In genomic region chr11:45725776-45726606, GRCh38 we compare ENCODE assay signal across 29 cellular contexts.
DNase-seq lines count a peak whose midpoint lies in the region; TF ChIP-seq lines count a peak whose summit lies in the region.
"Had no signal": no experiment of that assay in that cellular context is flagged by ENCODE, and none has a peak within 500 bp of the region (broad histone marks: within the 10 kb centered on the region; RNA-seq: fewer than 3 reads in every experiment).

No MANE protein-coding gene starts in this region.

- no peaks in the 10 kb centered on the region for H3K36me3 Mint-ChIP-seq in activated CD4-positive, alpha-beta memory T cell treated with anti-CD3 and anti-CD28 coated beads for 36 hours
- H3K36me3 Mint-ChIP-seq in activated CD4-positive, alpha-beta memory T cell treated with anti-CD3 and anti-CD28 coated beads, Interleukin-2, amount 10 ng/mL, durations not matched to agents 7 days and 5 days (ENCODE audit: low read depth): no peaks in the 10 kb centered on the region
- H3K36me3 Mint-ChIP-seq: activated naive CD4-positive, alpha-beta T cell treated with anti-CD3 and anti-CD28 coated beads, Interleukin-2, amount 10 ng/mL, durations not matched to agents 7 days and 5 days; naive thymus-derived CD8-positive, alpha-beta T cell; type B pancreatic cell had no signal

- peak overlapping the region; percentile 74 for H3K27ac ChIP-seq in cingulate gyrus (ENCODE audit: low read depth, low read length)
- H3K27ac ChIP-seq in temporal lobe (ENCODE audit: low read depth, low read length): peak overlapping the region; percentile 48
- H3K27ac ChIP-seq: ascending aorta, cardiac muscle cell, coronary artery, HL-60, psoas muscle, sigmoid colon, SJCRH30 had no signal

- peak; percentile 14 for DNase-seq in activated CD4-positive, alpha-beta memory T cell treated with anti-CD3 and anti-CD28 coated beads for 36 hours
- no peak for DNase-seq in activated CD4-positive, alpha-beta memory T cell treated with anti-CD3 and anti-CD28 coated beads, Interleukin-2, amount 10 ng/mL, durations not matched to agents 7 days and 5 days
- DNase-seq in stimulated activated CD4-positive, alpha-beta T cell treated with anti-CD3 and anti-CD28 coated beads, Interleukin-4, amount 100 ng/mL, for 24 hours: peak; percentile 6
- DNase-seq in stimulated activated CD4-positive, alpha-beta T cell treated with anti-CD3 and anti-CD28 coated beads, Interleukin-4, amount 100 ng/mL, for 1 hour: no peak
- DNase-seq in GM10248 (ENCODE audit: extremely low spot score) (no peak), OCI-M1 (lab: John Stamatoyannopoulos, UW) (no peak)
- DNase-seq: activated naive CD4-positive, alpha-beta T cell treated with anti-CD3 and anti-CD28 coated beads, Interleukin-2, amount 10 ng/mL, durations not matched to agents 7 days and 5 days; CD4-positive, alpha-beta T cell; effector memory CD8-positive, alpha-beta T cell; H9; hypothalamus; KBM-7; left cardiac atrium; naive thymus-derived CD8-positive, alpha-beta T cell; NCI-H1092 treated with DMSO at 0.1 percent for 48 hours; NCI-H1694 treated with DMSO at 0.1 percent for 48 hours; occipital lobe; psoas muscle; RPMI8226; sigmoid colon; SJCRH30; SW 1271 had no signal

- no peak overlapping the region for H3K4me3 Mint-ChIP-seq in activated CD4-positive, alpha-beta memory T cell treated with anti-CD3 and anti-CD28 coated beads for 36 hours
- no peak overlapping the region for H3K4me3 Mint-ChIP-seq in activated CD4-positive, alpha-beta memory T cell treated with anti-CD3 and anti-CD28 coated beads, Interleukin-2, amount 10 ng/mL, durations not matched to agents 7 days and 5 days
- H3K4me3 Mint-ChIP-seq: activated naive CD4-positive, alpha-beta T cell treated with anti-CD3 and anti-CD28 coated beads, Interleukin-2, amount 10 ng/mL, durations not matched to agents 7 days and 5 days; CD4-positive, alpha-beta T cell; effector memory CD8-positive, alpha-beta T cell; H9; naive thymus-derived CD8-positive, alpha-beta T cell; type B pancreatic cell had no signal

- H3K4me1 Mint-ChIP-seq in activated CD4-positive, alpha-beta memory T cell treated with anti-CD3 and anti-CD28 coated beads for 36 hours (ENCODE audit: low read depth): peaks cover 5% of the 10 kb centered on the region
- H3K4me1 Mint-ChIP-seq in activated CD4-positive, alpha-beta memory T cell treated with anti-CD3 and anti-CD28 coated beads, Interleukin-2, amount 10 ng/mL, durations not matched to agents 7 days and 5 days: no peaks in the 10 kb centered on the region
- H3K4me1 Mint-ChIP-seq: activated naive CD4-positive, alpha-beta T cell treated with anti-CD3 and anti-CD28 coated beads, Interleukin-2, amount 10 ng/mL, durations not matched to agents 7 days and 5 days; naive thymus-derived CD8-positive, alpha-beta T cell had no signal

- CTCF ChIA-PET in activated CD4-positive, alpha-beta memory T cell treated with anti-CD3 and anti-CD28 coated beads for 36 hours (lab: Charles Lee): no interaction called here
- CTCF ChIA-PET in activated CD4-positive, alpha-beta memory T cell treated with anti-CD3 and anti-CD28 coated beads, Interleukin-2, amount 10 ng/mL, durations not matched to agents 7 days and 5 days (lab: Charles Lee): no interaction called here
- CTCF ChIA-PET in GM10248 (lab: Yijun Ruan, JAX): interaction anchor here (1.9 kb wide), 1 partner anchor 71 kb away, joined by 5 read pairs; no protein-coding TSS in a partner anchor

- H3K27ac Mint-ChIP-seq in activated CD4-positive, alpha-beta memory T cell treated with anti-CD3 and anti-CD28 coated beads for 36 hours: peak overlapping the region; percentile 46
- H3K27ac Mint-ChIP-seq in activated CD4-positive, alpha-beta memory T cell treated with anti-CD3 and anti-CD28 coated beads, Interleukin-2, amount 10 ng/mL, durations not matched to agents 7 days and 5 days: no peak overlapping the region
- H3K27ac Mint-ChIP-seq: activated naive CD4-positive, alpha-beta T cell treated with anti-CD3 and anti-CD28 coated beads, Interleukin-2, amount 10 ng/mL, durations not matched to agents 7 days and 5 days; CD4-positive, alpha-beta T cell; effector memory CD8-positive, alpha-beta T cell; naive thymus-derived CD8-positive, alpha-beta T cell; type B pancreatic cell had no signal

- TF ChIP-seq CTCF in GM10248 (IDR thresholded peaks at IDR 0.05; ENCODE audit: control extremely low read depth, extremely low read depth, low read depth, missing control alignments): no peak

- intact Hi-C loops in activated CD4-positive, alpha-beta memory T cell treated with anti-CD3 and anti-CD28 coated beads for 36 hours (cut with micrococcal nuclease): loop anchor here (1.0 kb wide), 1 partner anchor 11 kb away; no protein-coding TSS in a partner anchor

- POLR2A ChIA-PET in activated CD4-positive, alpha-beta memory T cell treated with anti-CD3 and anti-CD28 coated beads for 36 hours (lab: Charles Lee): no interaction called here
- POLR2A ChIA-PET in activated CD4-positive, alpha-beta memory T cell treated with anti-CD3 and anti-CD28 coated beads, Interleukin-2, amount 10 ng/mL, durations not matched to agents 7 days and 5 days (lab: Charles Lee): no interaction called here
- POLR2A ChIA-PET in GM10248 (lab: Yijun Ruan, JAX): no interaction called here

- no peaks in the 10 kb centered on the region for H3K9me3 Mint-ChIP-seq in activated CD4-positive, alpha-beta memory T cell treated with anti-CD3 and anti-CD28 coated beads for 36 hours
- H3K9me3 Mint-ChIP-seq in activated CD4-positive, alpha-beta memory T cell treated with anti-CD3 and anti-CD28 coated beads, Interleukin-2, amount 10 ng/mL, durations not matched to agents 7 days and 5 days: no peaks in the 10 kb centered on the region
- H3K9me3 Mint-ChIP-seq: activated naive CD4-positive, alpha-beta T cell treated with anti-CD3 and anti-CD28 coated beads, Interleukin-2, amount 10 ng/mL, durations not matched to agents 7 days and 5 days; CD4-positive, alpha-beta T cell; effector memory CD8-positive, alpha-beta T cell; H9; naive thymus-derived CD8-positive, alpha-beta T cell; type B pancreatic cell had no signal

- H3K27me3 Mint-ChIP-seq in activated CD4-positive, alpha-beta memory T cell treated with anti-CD3 and anti-CD28 coated beads for 36 hours: peaks cover 16% of the 10 kb centered on the region
- H3K27me3 Mint-ChIP-seq in activated CD4-positive, alpha-beta memory T cell treated with anti-CD3 and anti-CD28 coated beads, Interleukin-2, amount 10 ng/mL, durations not matched to agents 7 days and 5 days: peaks cover 8% of the 10 kb centered on the region

Comparison
In these comparisons a context has a peak if more than half of its experiments do, and no peak if none do; other contexts are left out.
1. DNase-seq: peak in activated CD4-positive, alpha-beta memory T cell treated with anti-CD3 and anti-CD28 coated beads for 36 hours (single experiment) and stimulated activated CD4-positive, alpha-beta T cell treated with anti-CD3 and anti-CD28 coated beads, Interleukin-4, amount 100 ng/mL, for 24 hours (single experiment); none in activated CD4-positive, alpha-beta memory T cell treated with anti-CD3 and anti-CD28 coated beads, Interleukin-2, amount 10 ng/mL, durations not matched to agents 7 days and 5 days (single experiment), stimulated activated CD4-positive, alpha-beta T cell treated with anti-CD3 and anti-CD28 coated beads, Interleukin-4, amount 100 ng/mL, for 1 hour (single experiment), GM10248 (single experiment) and OCI-M1 (single experiment).